In genomic region chr1:179995576-179995975, GRCh38 we compare ENCODE assay signal across 1 cellular context.
TF ChIP-seq lines count a peak whose summit lies in the region.

No MANE protein-coding gene starts in this region.

TF ChIP-seq in GM12878, 131 proteins besides CTCF, POLR2A, EP300 and RAD21 (continued from another document):
- TF ChIP-seq CEBPB (IDR thresholded peaks at IDR 0.05; ENCODE audit: borderline replicate concordance in 1 of 2, low read depth in 2 of 2, low read length in 2 of 2), result no peak
- no peak for TF ChIP-seq WRNIP1 (IDR thresholded peaks at IDR 0.05; ENCODE audit: borderline replicate concordance, low read depth, low read length)
- TF ChIP-seq RFX5 (IDR thresholded peaks at IDR 0.05; ENCODE audit: low read depth, low read length), result no peak
- TF ChIP-seq BCL11A (IDR thresholded peaks at IDR 0.05; ENCODE audit: low read depth, low read length), result no peak
- TF ChIP-seq SUZ12 (IDR thresholded peaks at IDR 0.05; ENCODE audit: unreplicated experiment), result no peak
- TF ChIP-seq CBX3 (IDR thresholded peaks at IDR 0.05; ENCODE audit: borderline replicate concordance, low read depth), result no peak
- TF ChIP-seq FOXK2 (IDR thresholded peaks at IDR 0.05), result no peak
- TF ChIP-seq RUNX3 (IDR thresholded peaks at IDR 0.05; ENCODE audit: low read length), result no peak
- no peak for TF ChIP-seq NBN (IDR thresholded peaks at IDR 0.05)
- no peak for TF ChIP-seq POLR2AphosphoS5 (IDR thresholded peaks at IDR 0.05; ENCODE audit: low read length)
- TF ChIP-seq ASH2L (IDR thresholded peaks at IDR 0.05; ENCODE audit: borderline replicate concordance, low read depth), result no peak
- no peak for TF ChIP-seq ZNF207 (IDR thresholded peaks at IDR 0.05; ENCODE audit: borderline replicate concordance)
- no peak for TF ChIP-seq TCF7 (IDR thresholded peaks at IDR 0.05; ENCODE audit: borderline replicate concordance)
- TF ChIP-seq SMAD1 (IDR thresholded peaks at IDR 0.05; ENCODE audit: low read depth, partially characterized antibody), result no peak
- TF ChIP-seq SUPT20H (IDR thresholded peaks at IDR 0.05; ENCODE audit: borderline replicate concordance, control insufficient read depth, low read depth, low read length), result no peak
- TF ChIP-seq MYB (IDR thresholded peaks at IDR 0.05; ENCODE audit: borderline replicate concordance, low read depth, low read length), result no peak
- TF ChIP-seq HSF1 (IDR thresholded peaks at IDR 0.05; ENCODE audit: low read depth, low read length), result no peak
- no peak for TF ChIP-seq PRDM15 (CRISPR knock-in tag; IDR thresholded peaks at IDR 0.05)
- no peak for TF ChIP-seq BCLAF1 (IDR thresholded peaks at IDR 0.05)
